8 cellular contexts compared by ENCODE assay signal in genomic region chr1:1290238-1290731, GRCh38. TPM values are rescaled to one million over a fixed set of nuclear protein-coding genes. Genes with fewer than 3 reads are reported as not detected.
DNase-seq lines count a peak whose midpoint lies in the region; ATAC-seq, FAIRE-seq and TF ChIP-seq lines count a peak whose summit lies in the region.

No MANE protein-coding gene starts in this region.

- CTCF ChIA-PET in CD4-positive, alpha-beta memory T cell (lab: Charles Lee; ENCODE audit: partially characterized antibody) = interaction anchor here (0.7 to 3.2 kb wide), 4 partner anchors 8 to 306 kb away, joined by 3 to 57 read pairs (median 4); no protein-coding TSS in a partner anchor

- POLR2A ChIA-PET in CD4-positive, alpha-beta memory T cell (lab: Charles Lee; ENCODE audit: partially characterized antibody) = interaction anchor here (0.7 kb wide), 1 partner anchor 17 kb away, joined by 3 read pairs; the partner anchor contains the start of gene UBE2J2

- no peaks in the 10 kb centered on the region for H3K9me3 Mint-ChIP-seq in CD4-positive, alpha-beta memory T cell

- intact Hi-C loops in CD4-positive, alpha-beta memory T cell (cut with micrococcal nuclease) = loop anchor here (5.0 kb wide), 1 partner anchor 308 kb away; the partner anchor contains the start of gene PERM1

- no peak overlapping the region for H3K27ac Mint-ChIP-seq in CD4-positive, alpha-beta memory T cell

- no peak overlapping the region for H3K4me3 ChIP-seq in CD4-positive, alpha-beta memory T cell (ENCODE audit: low read length in 2 of 2)
- no peak overlapping the region for H3K4me3 ChIP-seq in keratinocyte (ENCODE audit: control insufficient read depth in 2 of 3, extremely low read depth in 1 of 3, insufficient read depth in 2 of 3, low read depth in 1 of 3, low read length in 3 of 3)

- no peaks in the 10 kb centered on the region for H3K36me3 Mint-ChIP-seq in CD4-positive, alpha-beta memory T cell

- peak; percentile 40 to 71 (median 56) for DNase-seq in CD4-positive, alpha-beta memory T cell
- DNase-seq in HUDEP-2 (lab: John Stamatoyannopoulos, UW; ENCODE audit: unreplicated experiment in 76 of 76) (peak in 60 of 76 experiments; percentile 11 to 84 (median 54)), T-helper 2 cell (peak; percentile 30 to 57 (median 44)), astrocyte of the hippocampus (ENCODE audit: low read depth, low spot score) (peak; percentile 80), keratinocyte (ENCODE audit: low read depth, low spot score) (no peak), putamen (ENCODE audit: low spot score) (no peak)
- peak; percentile 35 for DNase-seq in stimulated activated CD8-positive, alpha-beta memory T cell treated with anti-CD3 and anti-CD28 coated beads, Interleukin-15, amount 100 ng/mL, for 1 hour (ENCODE audit: low read depth)

- no peaks in the 10 kb centered on the region for H3K79me2 ChIP-seq in keratinocyte (ENCODE audit: control insufficient read depth, insufficient read depth, low read length)

- H3K9me3 ChIP-seq in CD4-positive, alpha-beta memory T cell (ENCODE audit: control insufficient read depth in 1 of 2, low read length in 2 of 2) = no peaks in the 10 kb centered on the region
- no peaks in the 10 kb centered on the region for H3K9me3 ChIP-seq in keratinocyte (ENCODE audit: control insufficient read depth, low read depth, low read length)

- H3K4me2 ChIP-seq in keratinocyte (ENCODE audit: control insufficient read depth, extremely low read depth, insufficient read depth, low read depth, low read length) = no peak overlapping the region

- H3K36me3 ChIP-seq in CD4-positive, alpha-beta memory T cell (ENCODE audit: insufficient read depth, low read length) = no peaks in the 10 kb centered on the region
- no peaks in the 10 kb centered on the region for H3K36me3 ChIP-seq in keratinocyte (ENCODE audit: control insufficient read depth in 2 of 2, extremely low read depth in 1 of 2, insufficient read depth in 2 of 2, low read length in 2 of 2)

- TF ChIP-seq CTCF in keratinocyte (optimal IDR thresholded peaks at IDR 0.05 in 1 of 3, IDR thresholded peaks at IDR 0.05 in 1 of 3, conservative IDR thresholded peaks at IDR 0.05 in 1 of 3; ENCODE audit: extremely low read depth in 1 of 3, insufficient read depth in 2 of 3, low read length in 3 of 3) = peak; percentile 55 to 93 (median 85)

- no peak for ATAC-seq in HG03139 (IDR thresholded peaks at IDR 0.05; ENCODE audit: unreplicated experiment)

- no peaks in the 10 kb centered on the region for H3K27me3 Mint-ChIP-seq in CD4-positive, alpha-beta memory T cell

- H3K27me3 ChIP-seq in CD4-positive, alpha-beta memory T cell (ENCODE audit: insufficient read depth, low read length) = no peaks in the 10 kb centered on the region
- H3K27me3 ChIP-seq in keratinocyte (ENCODE audit: control insufficient read depth, extremely low read depth, insufficient read depth, low read length) = peaks cover 5% of the 10 kb centered on the region

- H3K4me1 ChIP-seq in CD4-positive, alpha-beta memory T cell (ENCODE audit: insufficient read depth, low read length) = no peaks in the 10 kb centered on the region
- H3K4me1 ChIP-seq in keratinocyte (ENCODE audit: control insufficient read depth, extremely low read depth, insufficient read depth, low read length) = peaks cover 9% of the 10 kb centered on the region

- H3K27ac ChIP-seq in CD4-positive, alpha-beta memory T cell (ENCODE audit: low read depth, low read length) = no peak overlapping the region
- no peak overlapping the region for H3K27ac ChIP-seq in keratinocyte (ENCODE audit: control insufficient read depth, insufficient read depth, low read length)

- no peak overlapping the region for H2AFZ ChIP-seq in keratinocyte (ENCODE audit: control insufficient read depth, low read length)

- peaks cover 6% of the 10 kb centered on the region for H4K20me1 ChIP-seq in keratinocyte (ENCODE audit: control insufficient read depth, extremely low read depth, insufficient read depth, low read length)

- no peaks in the 10 kb centered on the region for H3K9me1 ChIP-seq in keratinocyte (ENCODE audit: control insufficient read depth, extremely low read depth, insufficient read depth, low read length)

- peak; percentile 41 for FAIRE-seq in keratinocyte (lab: Jason Lieb, UNC)

- peaks cover 0 to 3% (median under 1%) of the 10 kb centered on the region in 4 donors for H3K4me1 Mint-ChIP-seq in CD4-positive, alpha-beta memory T cell

- dilution Hi-C loops in keratinocyte (cut with MboI; ENCODE audit: extremely low pct_ligation_motif_present, low sequenced_read_pairs) = no loop called here

- no peak overlapping the region for H3K9ac ChIP-seq in keratinocyte (ENCODE audit: control insufficient read depth, extremely low read depth, insufficient read depth, low read length)

- no peak overlapping the region for H3K4me3 Mint-ChIP-seq in CD4-positive, alpha-beta memory T cell

RNA-seq across cellular contexts. Expression of gene SCNN1D, which starts 10.0 kb away (rescaled TPM):
- 10 to 100 TPM in 1 of 2 experiments, 1 to 10 TPM in 1; 9.6 to 11.5 TPM for total RNA-seq in CD4-positive, alpha-beta memory T cell
- polyA plus RNA-seq in CD4-positive, alpha-beta memory T cell = under 1 TPM in 1 of 2 donors, not detected in 1; 0.25 TPM
- 0.08 to 0.32 TPM (median 0.16 TPM) in 3 replicates for polyA plus RNA-seq in keratinocyte
- polyA plus RNA-seq in keratinocyte (2011; ENCODE audit: low read depth) = 0.16 TPM
- 0.04 and 0.05 TPM in 2 replicates for polyA plus RNA-seq in keratinocyte (2011; cell fraction: cytosol; rRNA removed)
- 0.94 and 1.3 TPM in 2 replicates for polyA plus RNA-seq in keratinocyte (2011; cell fraction: nucleus; rRNA removed)
- 0.44 and 0.93 TPM in 2 replicates for polyA plus RNA-seq in keratinocyte (2012; ENCODE audit: low replicate concordance)
- polyA minus RNA-seq in keratinocyte = not detected in 3 replicates
- not detected for polyA minus RNA-seq in keratinocyte (2011; cell fraction: cytosol; rRNA and poly(A)+ RNA removed)
- polyA minus RNA-seq in keratinocyte (2011; cell fraction: nucleus; rRNA and poly(A)+ RNA removed) = 0.32 and 0.39 TPM in 2 replicates

RNA-seq across cellular contexts. Expression of gene UBE2J2, which starts 16.6 kb away (rescaled TPM):
- 10 to 100 TPM; 82.8 to 92.9 TPM for total RNA-seq in CD4-positive, alpha-beta memory T cell
- polyA plus RNA-seq in CD4-positive, alpha-beta memory T cell = 10 to 100 TPM; 79.4 to 96.7 TPM
- 18.2 to 37.3 TPM (median 27.0 TPM) in 3 replicates for polyA plus RNA-seq in keratinocyte
- 56.0 TPM for polyA plus RNA-seq in keratinocyte (2011; ENCODE audit: low read depth)
- 30.3 and 35.2 TPM in 2 replicates for polyA plus RNA-seq in keratinocyte (2011; cell fraction: cytosol; rRNA removed)
- 31.1 and 36.6 TPM in 2 replicates for polyA plus RNA-seq in keratinocyte (2011; cell fraction: nucleus; rRNA removed)
- 35.9 and 38.4 TPM in 2 replicates for polyA plus RNA-seq in keratinocyte (2012; ENCODE audit: low replicate concordance)
- polyA minus RNA-seq in keratinocyte = 4.7 to 17.3 TPM (median 10.2 TPM) in 3 replicates
- 30.3 TPM for polyA minus RNA-seq in keratinocyte (2011; cell fraction: cytosol; rRNA and poly(A)+ RNA removed)
- polyA minus RNA-seq in keratinocyte (2011; cell fraction: nucleus; rRNA and poly(A)+ RNA removed) = 13.8 and 16.6 TPM in 2 replicates

RNA-seq across cellular contexts. Expression of gene ACAP3, which starts 17.4 kb away (rescaled TPM):
- total RNA-seq in CD4-positive, alpha-beta memory T cell = 10 to 100 TPM; 59.7 to 65.6 TPM
- 1 to 10 TPM; 5.4 to 6.9 TPM for polyA plus RNA-seq in CD4-positive, alpha-beta memory T cell
- polyA plus RNA-seq in keratinocyte = 13.4 to 45.8 TPM (median 17.4 TPM) in 3 replicates
- 11.6 TPM for polyA plus RNA-seq in keratinocyte (2011; ENCODE audit: low read depth)
- 6.8 and 11.9 TPM in 2 replicates for polyA plus RNA-seq in keratinocyte (2011; cell fraction: cytosol; rRNA removed)
- 114 and 161 TPM in 2 replicates for polyA plus RNA-seq in keratinocyte (2011; cell fraction: nucleus; rRNA removed)
- 23.3 TPM in 2 replicates for polyA plus RNA-seq in keratinocyte (2012; ENCODE audit: low replicate concordance)
- 19.9 to 32.3 TPM (median 29.2 TPM) in 3 replicates for polyA minus RNA-seq in keratinocyte
- polyA minus RNA-seq in keratinocyte (2011; cell fraction: cytosol; rRNA and poly(A)+ RNA removed) = 55.4 TPM
- 47.2 and 52.3 TPM in 2 replicates for polyA minus RNA-seq in keratinocyte (2011; cell fraction: nucleus; rRNA and poly(A)+ RNA removed)

RNA-seq across cellular contexts. Expression of gene PUSL1, which starts 18.1 kb away (rescaled TPM):
- 10 to 100 TPM; 24.1 to 27.9 TPM for total RNA-seq in CD4-positive, alpha-beta memory T cell
- 10 to 100 TPM; 15.4 to 16.7 TPM for polyA plus RNA-seq in CD4-positive, alpha-beta memory T cell
- polyA plus RNA-seq in keratinocyte = 11.4 to 20.5 TPM (median 14.9 TPM) in 3 replicates
- 2.0 TPM for polyA plus RNA-seq in keratinocyte (2011; ENCODE audit: low read depth)
- 8.6 and 26.5 TPM in 2 replicates for polyA plus RNA-seq in keratinocyte (2011; cell fraction: cytosol; rRNA removed)
- polyA plus RNA-seq in keratinocyte (2011; cell fraction: nucleus; rRNA removed) = 12.2 and 16.8 TPM in 2 replicates
- 9.1 and 19.4 TPM in 2 replicates for polyA plus RNA-seq in keratinocyte (2012; ENCODE audit: low replicate concordance)
- polyA minus RNA-seq in keratinocyte = 3.8 to 11.5 TPM (median 4.9 TPM) in 3 replicates
- 22.4 TPM for polyA minus RNA-seq in keratinocyte (2011; cell fraction: cytosol; rRNA and poly(A)+ RNA removed)
- polyA minus RNA-seq in keratinocyte (2011; cell fraction: nucleus; rRNA and poly(A)+ RNA removed) = 7.5 and 17.3 TPM in 2 replicates

RNA-seq across cellular contexts. Expression of gene INTS11, which starts 34.2 kb away (rescaled TPM):
- 100 to 1,000 TPM; 163 to 173 TPM for total RNA-seq in CD4-positive, alpha-beta memory T cell
- polyA plus RNA-seq in CD4-positive, alpha-beta memory T cell = 10 to 100 TPM; 68.3 to 71.3 TPM
- 70.4 to 89.8 TPM (median 76.9 TPM) in 3 replicates for polyA plus RNA-seq in keratinocyte
- polyA plus RNA-seq in keratinocyte (2011; ENCODE audit: low read depth) = 33.3 TPM
- 53.8 and 70.3 TPM in 2 replicates for polyA plus RNA-seq in keratinocyte (2011; cell fraction: cytosol; rRNA removed)
- 165 and 204 TPM in 2 replicates for polyA plus RNA-seq in keratinocyte (2011; cell fraction: nucleus; rRNA removed)
- 69.7 and 83.9 TPM in 2 replicates for polyA plus RNA-seq in keratinocyte (2012; ENCODE audit: low replicate concordance)
- polyA minus RNA-seq in keratinocyte = 73.3 to 216 TPM (median 94.2 TPM) in 3 replicates
- 63.5 TPM for polyA minus RNA-seq in keratinocyte (2011; cell fraction: cytosol; rRNA and poly(A)+ RNA removed)
- polyA minus RNA-seq in keratinocyte (2011; cell fraction: nucleus; rRNA and poly(A)+ RNA removed) = 66.9 and 70.7 TPM in 2 replicates

Comparison
In these comparisons a context has a peak if more than half of its experiments do, and no peak if none do; other contexts are left out.
1. DNase-seq: peak in CD4-positive, alpha-beta memory T cell (5 of 5), HUDEP-2 (60 of 76), T-helper 2 cell (5 of 5), astrocyte of the hippocampus (single experiment) and stimulated activated CD8-positive, alpha-beta memory T cell treated with anti-CD3 and anti-CD28 coated beads, Interleukin-15, amount 100 ng/mL, for 1 hour (single experiment); none in keratinocyte (single experiment) and putamen (single experiment).